21 cellular contexts compared by ENCODE assay signal in the genomic region with DNA sequence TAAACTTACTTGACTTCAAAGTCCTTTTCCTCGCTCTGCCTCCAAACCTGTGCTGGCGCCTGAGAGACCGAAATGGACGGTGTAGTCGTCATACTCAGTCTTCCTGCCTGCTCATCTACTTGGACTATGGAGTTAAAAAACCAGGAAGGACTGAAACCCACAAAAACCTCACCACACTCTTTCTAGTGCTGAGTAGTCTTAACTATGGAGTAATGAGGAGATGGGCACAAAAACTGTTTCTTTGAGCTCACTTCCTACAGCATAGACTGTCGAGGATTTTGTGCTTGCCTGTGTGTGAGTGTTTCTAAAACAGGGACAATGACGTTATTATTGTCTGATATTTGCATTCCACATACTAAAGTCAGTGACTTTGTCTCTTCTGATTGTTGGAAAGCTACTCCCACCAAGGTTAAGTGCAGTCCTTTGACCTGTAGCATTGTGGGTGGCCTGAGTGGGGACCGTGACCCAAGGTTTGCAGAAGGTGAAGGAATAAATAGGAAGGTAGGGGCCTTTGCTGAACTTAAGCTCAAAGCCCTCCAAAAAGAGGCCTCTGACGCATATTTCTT.
DNase-seq lines count a peak whose midpoint lies in the region; ATAC-seq and TF ChIP-seq lines count a peak whose summit lies in the region.
"Had no signal": no experiment of that assay in that cellular context is flagged by ENCODE, and none has a peak within 500 bp of the region (broad histone marks: within the 10 kb centered on the region; RNA-seq: fewer than 3 reads in every experiment).

No MANE protein-coding gene starts in this region.

- no peak overlapping the region for H3K9ac ChIP-seq in HUES48 (ENCODE audit: low read depth, low read length)

- no peak for TF ChIP-seq CTCF in A673 (conservative IDR thresholded peaks at IDR 0.05; ENCODE audit: low read depth, low read length)
- no peak for TF ChIP-seq CTCF in heart left ventricle (IDR thresholded peaks at IDR 0.05)

- BruUV-seq in A673 (replicated peaks; lab: Mats Ljungman, UMichigan) = no TSS peak

- intact Hi-C loops in A673 (cut with micrococcal nuclease; ENCODE audit: unreplicated experiment) (no loop called here), heart left ventricle (cut with DNase I) (loop anchor here in 1 of 10 donors (5.0 kb wide), 1 partner anchor 108 kb away; the partner anchor contains the start of gene ZBTB18)

- H3K27ac ChIP-seq in HUES48 (ENCODE audit: low read depth, low read length) = peak overlapping the region; percentile 24
- H3K27ac ChIP-seq in A673 (ENCODE audit: low read depth, low read length, poor library complexity, severe bottlenecking) = no peak overlapping the region
- H3K27ac ChIP-seq in heart left ventricle = no peak overlapping the region
- H3K27ac ChIP-seq: esophagus muscularis mucosa, left ventricle myocardium inferior, thoracic aorta, VCaP had no signal

- ATAC-seq in heart left ventricle = no peak
- ATAC-seq: mucosa of descending colon, T-cell had no signal

- H3K27me3 ChIP-seq in HUES48 (ENCODE audit: control insufficient read depth, insufficient read depth, low read length) (no peaks in the 10 kb centered on the region; the same call in 1 of the 2 replicates), A673 (replicated peaks; ENCODE audit: insufficient read depth, low read depth, low read length, poor library complexity) (no peaks in the 10 kb centered on the region), heart left ventricle (no peaks in the 10 kb centered on the region)
- H3K27me3 ChIP-seq: esophagus muscularis mucosa had no signal

- H3K4me3 ChIP-seq in HUES48 (ENCODE audit: low read depth, low read length) (no peak overlapping the region), A673 (ENCODE audit: low read depth, low read length, poor library complexity, severe bottlenecking) (no peak overlapping the region), heart left ventricle (no peak overlapping the region)
- H3K4me3 ChIP-seq: esophagus muscularis mucosa, left ventricle myocardium inferior, mucosa of descending colon, thoracic aorta had no signal

- H3K36me3 ChIP-seq in HUES48 (ENCODE audit: control insufficient read depth, insufficient read depth, low read length) = no peaks in the 10 kb centered on the region
- no peaks in the 10 kb centered on the region for H3K36me3 ChIP-seq in A673 (ENCODE audit: insufficient read depth, low read length, poor library complexity, severe bottlenecking)
- H3K36me3 ChIP-seq in heart left ventricle = no peaks in the 10 kb centered on the region
- H3K36me3 ChIP-seq: esophagus muscularis mucosa, left ventricle myocardium inferior, thoracic aorta had no signal

- H3K4me1 ChIP-seq in HUES48 (ENCODE audit: control insufficient read depth, insufficient read depth, low read length) (peaks cover 33% of the 10 kb centered on the region), A673 (ENCODE audit: insufficient read depth, low read length, poor library complexity, severe bottlenecking) (peaks cover 15% of the 10 kb centered on the region), heart left ventricle (peaks cover 0 to 17% (median 10%) of the 10 kb centered on the region in 12 donors)

- DNase-seq in NOMO-1 treated with DMSO at 0.1 percent for 48 hours (lab: John Stamatoyannopoulos, UW; ENCODE audit: unreplicated experiment) = peak; percentile 51
- peak; percentile 18 for DNase-seq in UCSD-AML1 (lab: John Stamatoyannopoulos, UW; ENCODE audit: unreplicated experiment)
- peak in 4 of 6 experiments; percentile 27 to 99 (median 96) for DNase-seq in stimulated activated naive CD4-positive, alpha-beta T cell (lab: John Stamatoyannopoulos, UW)
- no peak for DNase-seq in AG20443 (ENCODE audit: low spot score)
- DNase-seq in A673 (ENCODE audit: low spot score) = no peak
- DNase-seq in heart left ventricle = no peak
- DNase-seq: activated CD4-positive, alpha-beta memory T cell treated with anti-CD3 and anti-CD28 coated beads, Interleukin-2, amount 10 ng/mL, durations not matched to agents 7 days and 5 days; Caco-2; cerebellar nuclear complex; effector CD4-positive, alpha-beta T cell; HFFc6; Karpas-422; left ventricle myocardium inferior; mucosa of descending colon; NCI-H774; RPMI8226; T-cell had no signal

- TF ChIP-seq POLR2A in heart left ventricle (IDR thresholded peaks at IDR 0.05) = no peak

- CTCF ChIA-PET in A673 (lab: Charles Lee) = no interaction called here

- no peaks in the 10 kb centered on the region for H3K9me3 ChIP-seq in HUES48 (ENCODE audit: control insufficient read depth, insufficient read depth, low read length)
- no peaks in the 10 kb centered on the region for H3K9me3 ChIP-seq in A673 (ENCODE audit: low read depth, low read length, poor library complexity, severe bottlenecking)
- no peaks in the 10 kb centered on the region for H3K9me3 ChIP-seq in heart left ventricle
- H3K9me3 ChIP-seq: Caco-2, esophagus muscularis mucosa, left ventricle myocardium inferior, mucosa of descending colon, thoracic aorta had no signal

- POLR2A ChIA-PET in A673 (lab: Charles Lee; ENCODE audit: low non-redundant PET) = no interaction called here

- 84 to 90% (median 88%) methylated on average over 9 of the region's 9 CpGs for WGBS in heart left ventricle, 4 donors

Comparison
In these comparisons a context has a peak if more than half of its experiments do, and no peak if none do; other contexts are left out.
1. DNase-seq: peak in NOMO-1 treated with DMSO at 0.1 percent for 48 hours (single experiment), UCSD-AML1 (single experiment) and stimulated activated naive CD4-positive, alpha-beta T cell (4 of 6); none in AG20443 (single experiment), A673 (single experiment) and heart left ventricle (0 of 5).